ENCODE assay signal across 9 cellular contexts in genomic region chr5:134438268-134438622, GRCh38. TPM values are rescaled to one million over a fixed set of nuclear protein-coding genes. Genes with fewer than 3 reads are reported as not detected.
DNase-seq lines count a peak whose midpoint lies in the region; ATAC-seq and TF ChIP-seq lines count a peak whose summit lies in the region.
"Had no signal": no experiment of that assay in that cellular context is flagged by ENCODE, and none has a peak within 500 bp of the region (broad histone marks: within the 10 kb centered on the region; RNA-seq: fewer than 3 reads in every experiment).

No MANE protein-coding gene starts in this region.

- H3K27me3 Mint-ChIP-seq in WTC11 (ENCODE audit: low read depth) = no peaks in the 10 kb centered on the region

- H3K4me3 Mint-ChIP-seq in WTC11 = no peak overlapping the region
- H3K4me3 Mint-ChIP-seq: activated naive CD4-positive, alpha-beta T cell treated with anti-CD3 and anti-CD28 coated beads, Interleukin-2, amount 10 ng/mL, durations not matched to agents 7 days and 5 days had no signal

- no peaks in the 10 kb centered on the region for H3K9me3 ChIP-seq in heart left ventricle

- WGBS in heart left ventricle, 4 donors = 23 to 43% (median 28%) methylated on average over 2 of the region's 2 CpGs

- intact Hi-C loops in heart left ventricle (cut with DNase I) = loop anchor here in 3 of 10 donors (1.0 to 10.0 kb wide), 4 partner anchors 26 to 127 kb away; partner anchors contain the start of gene UBE2B (in 1 of the 3)

- CTCF ChIA-PET in WTC11 (lab: Charles Lee) = no interaction called here

- H3K4me3 ChIP-seq in heart left ventricle = no peak overlapping the region

- TF ChIP-seq CTCF in WTC11 (IDR thresholded peaks at IDR 0.05) (no peak), heart left ventricle (IDR thresholded peaks at IDR 0.05) (no peak)

- no peak for TF ChIP-seq POLR2A in heart left ventricle (IDR thresholded peaks at IDR 0.05)

- POLR2A ChIA-PET in WTC11 (lab: Charles Lee) = interaction anchor here (0.6 to 1.2 kb wide), 2 partner anchors 74 to 198 kb away, joined by 3 read pairs; no protein-coding TSS in a partner anchor

- DNase-seq in HCEC 1CT = peak; percentile 69
- no peak for DNase-seq in WTC11 (ENCODE audit: low spot score)
- DNase-seq in heart left ventricle = peak in 1 of 5 donors; percentile 69
- peak; percentile 71 for DNase-seq in stromal cell of bone marrow (ENCODE audit: low read depth)
- no peak for DNase-seq in NCI-H774 (lab: John Stamatoyannopoulos, UW)
- DNase-seq in KBM-7 = no peak
- DNase-seq in AML-193 (lab: John Stamatoyannopoulos, UW) = no peak
- DNase-seq: activated naive CD4-positive, alpha-beta T cell treated with anti-CD3 and anti-CD28 coated beads, Interleukin-2, amount 10 ng/mL, durations not matched to agents 7 days and 5 days had no signal

- no peaks in the 10 kb centered on the region for H3K27me3 ChIP-seq in heart left ventricle

- H3K27ac ChIP-seq in heart left ventricle = peak overlapping the region; percentile 63 to 95 (median 84)

- H3K4me1 Mint-ChIP-seq in WTC11 = peaks cover 34% of the 10 kb centered on the region

- H3K4me1 ChIP-seq in heart left ventricle = peaks cover 18 to 40% (median 37%) of the 10 kb centered on the region in 12 donors

- H3K36me3 ChIP-seq in heart left ventricle = no peaks in the 10 kb centered on the region

- H3K27ac Mint-ChIP-seq in WTC11 = peak overlapping the region; percentile 73
- H3K27ac Mint-ChIP-seq: activated naive CD4-positive, alpha-beta T cell treated with anti-CD3 and anti-CD28 coated beads, Interleukin-2, amount 10 ng/mL, durations not matched to agents 7 days and 5 days had no signal

- in situ Hi-C loops in KBM-7 (cut with MboI; ENCODE audit: low pct_unique_long_range_greater_than_20kb, low sequenced_read_pairs) = no loop called here

- ATAC-seq in WTC11 (no peak), heart left ventricle (peak; percentile 7 to 18 (median 10)), HG03469 (IDR thresholded peaks at IDR 0.05; ENCODE audit: unreplicated experiment) (no peak)

- H3K36me3 Mint-ChIP-seq in WTC11 = peaks cover 29% of the 10 kb centered on the region
- H3K36me3 Mint-ChIP-seq: activated naive CD4-positive, alpha-beta T cell treated with anti-CD3 and anti-CD28 coated beads, Interleukin-2, amount 10 ng/mL, durations not matched to agents 7 days and 5 days had no signal

- peaks cover 2% of the 10 kb centered on the region; the same call in 1 of the 2 replicates for H3K9me3 Mint-ChIP-seq in WTC11
- H3K9me3 Mint-ChIP-seq: activated naive CD4-positive, alpha-beta T cell treated with anti-CD3 and anti-CD28 coated beads, Interleukin-2, amount 10 ng/mL, durations not matched to agents 7 days and 5 days had no signal

TF ChIP-seq in WTC11, 78 proteins besides CTCF, POLR2A, EP300 and RAD21:
- TF ChIP-seq ZNF281 (CRISPR knock-in tag; IDR thresholded peaks at IDR 0.05) = no peak
- TF ChIP-seq E2F5 (CRISPR knock-in tag; IDR thresholded peaks at IDR 0.05) = no peak
- no peak for TF ChIP-seq RORB (CRISPR knock-in tag; IDR thresholded peaks at IDR 0.05)
- no peak for TF ChIP-seq NR2C2 (CRISPR knock-in tag; IDR thresholded peaks at IDR 0.05)
- TF ChIP-seq CBFB (CRISPR knock-in tag; IDR thresholded peaks at IDR 0.05; ENCODE audit: low read depth) = no peak
- no peak for TF ChIP-seq NR1H2 (CRISPR knock-in tag; IDR thresholded peaks at IDR 0.05)
- TF ChIP-seq GABPB1 (CRISPR knock-in tag; IDR thresholded peaks at IDR 0.05) = no peak
- no peak for TF ChIP-seq RELA (CRISPR knock-in tag; IDR thresholded peaks at IDR 0.05; ENCODE audit: borderline replicate concordance)
- TF ChIP-seq SOX15 (CRISPR knock-in tag; IDR thresholded peaks at IDR 0.05) = no peak
- no peak for TF ChIP-seq ATF3 (CRISPR knock-in tag; conservative IDR thresholded peaks at IDR 0.05)
- TF ChIP-seq ZNF416 (CRISPR knock-in tag; IDR thresholded peaks at IDR 0.05) = no peak
- no peak for TF ChIP-seq ZNF138 (CRISPR knock-in tag; conservative IDR thresholded peaks at IDR 0.05)
- no peak for TF ChIP-seq ELF4 (CRISPR knock-in tag; IDR thresholded peaks at IDR 0.05; ENCODE audit: low read depth)
- no peak for TF ChIP-seq ZBTB43 (CRISPR knock-in tag; IDR thresholded peaks at IDR 0.05)
- no peak for TF ChIP-seq HMGXB4 (CRISPR knock-in tag; IDR thresholded peaks at IDR 0.05)
- TF ChIP-seq GTF2I (CRISPR knock-in tag; conservative IDR thresholded peaks at IDR 0.05) = no peak
- TF ChIP-seq MYBL2 (CRISPR knock-in tag; IDR thresholded peaks at IDR 0.05) = no peak
- no peak for TF ChIP-seq ATF2 (CRISPR knock-in tag; IDR thresholded peaks at IDR 0.05; ENCODE audit: borderline replicate concordance, low read depth)
- no peak for TF ChIP-seq ZNF396 (CRISPR knock-in tag; IDR thresholded peaks at IDR 0.05; ENCODE audit: borderline replicate concordance)
- no peak for TF ChIP-seq JUN (CRISPR knock-in tag; IDR thresholded peaks at IDR 0.05)

RNA-seq across cellular contexts. Expression of gene CDKN2AIPNL, which starts 26.6 kb away (rescaled TPM):
- total RNA-seq in WTC11 (2021) = 54.3 to 60.7 TPM (median 59.8 TPM) in 3 replicates
- 10 to 100 TPM; 26.6 to 38.4 (median 32.3) TPM for total RNA-seq in heart left ventricle
- polyA plus RNA-seq in heart left ventricle = 10 to 100 TPM; 45.1 to 87.5 TPM

Comparison
In these comparisons a context has a peak if more than half of its experiments do, and no peak if none do; other contexts are left out.
1. DNase-seq: peak in HCEC 1CT (single experiment) and stromal cell of bone marrow (single experiment); none in WTC11 (single experiment), NCI-H774 (single experiment), KBM-7 (single experiment) and AML-193 (0 of 2).
2. ATAC-seq: peak in heart left ventricle (4 of 4); none in WTC11 (single experiment) and HG03469 (single experiment).